In the genomic region with DNA sequence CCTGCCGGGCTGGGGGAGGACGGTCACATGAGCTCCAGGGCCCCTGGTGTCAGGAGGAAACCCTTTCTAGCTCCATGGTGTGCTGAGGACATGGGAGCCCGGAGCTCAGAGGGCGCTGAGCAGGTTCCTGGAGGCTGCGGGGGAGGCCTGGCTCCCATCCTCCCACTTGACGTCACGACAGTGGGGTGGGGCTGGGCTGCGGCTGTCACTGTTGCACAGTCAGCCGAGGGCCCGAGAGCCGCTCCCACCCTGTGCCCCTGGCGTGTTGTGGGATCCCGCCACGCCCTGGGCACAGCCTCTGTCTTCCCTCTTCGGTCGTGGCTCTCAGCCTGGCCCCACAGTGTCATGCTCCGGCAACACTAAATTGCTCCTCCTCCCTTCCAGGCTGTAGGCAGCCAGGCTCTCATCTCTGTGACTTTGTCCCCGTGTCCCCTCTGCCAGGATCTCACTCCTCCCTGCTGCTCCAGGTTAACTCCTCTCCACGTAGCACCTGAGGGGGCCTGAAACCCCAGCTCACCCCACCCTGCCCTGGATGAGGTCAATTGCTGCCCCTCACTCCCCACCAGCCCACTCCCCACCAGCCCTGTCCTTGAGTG, we compare ENCODE assay signal across 10 cellular contexts. TPM values are rescaled to one million over a fixed set of nuclear protein-coding genes. Genes with fewer than 3 reads are reported as not detected.
DNase-seq lines count a peak whose midpoint lies in the region; ATAC-seq and TF ChIP-seq lines count a peak whose summit lies in the region.
"Had no signal": no experiment of that assay in that cellular context is flagged by ENCODE, and none has a peak within 500 bp of the region (broad histone marks: within the 10 kb centered on the region; RNA-seq: fewer than 3 reads in every experiment).

No MANE protein-coding gene starts in this region.

- ATAC-seq in GM21717 (IDR thresholded peaks at IDR 0.05; ENCODE audit: unreplicated experiment) (no peak), HG02852 (IDR thresholded peaks at IDR 0.05; ENCODE audit: unreplicated experiment) (no peak)

- DNase-seq in Daoy (ENCODE audit: low read depth), result peak; percentile 32
- DNase-seq in NOMO-1 treated with DMSO at 0.1 percent for 48 hours (lab: John Stamatoyannopoulos, UW; ENCODE audit: unreplicated experiment), result peak; percentile 65
- peak; percentile 37 for DNase-seq in fibroblast of mammary gland (ENCODE audit: low read depth)
- DNase-seq in putamen (ENCODE audit: low spot score), result peak; percentile 65
- DNase-seq in OCI-M2 (lab: John Stamatoyannopoulos, UW; ENCODE audit: unreplicated experiment), result no peak
- no peak for DNase-seq in activated naive CD4-positive, alpha-beta T cell treated with Interleukin-2 at 50 U/mL for 16 hours
- DNase-seq: activated B cell treated with CpG ODN at 0.5 μM for 24 hours, NCI-H2107 had no signal

- H3K4me3 ChIP-seq in fibroblast of mammary gland (ENCODE audit: control insufficient read depth, low read depth, low read length), result no peak overlapping the region

- no peak for TF ChIP-seq CTCF in fibroblast of mammary gland (conservative IDR thresholded peaks at IDR 0.05; ENCODE audit: control insufficient read depth, insufficient read depth, low read depth, low read length)

RNA-seq across cellular contexts. Expression of a gene that starts 33.0 kb away (rescaled TPM):
- total RNA-seq in Daoy (2014; rRNA removed; shearing (Covaris generic)), result 14.1 and 18.6 TPM in 2 replicates
- total RNA-seq: activated B cell treated with CpG ODN at 0.5 μM for 24 hours had no signal

Comparison
In these comparisons a context has a peak if more than half of its experiments do, and no peak if none do; other contexts are left out.
1. DNase-seq: peak in Daoy (single experiment), NOMO-1 treated with DMSO at 0.1 percent for 48 hours (single experiment), fibroblast of mammary gland (single experiment) and putamen (single experiment); none in OCI-M2 (single experiment) and activated naive CD4-positive, alpha-beta T cell treated with Interleukin-2 at 50 U/mL for 16 hours (single experiment).